In the genomic region with DNA sequence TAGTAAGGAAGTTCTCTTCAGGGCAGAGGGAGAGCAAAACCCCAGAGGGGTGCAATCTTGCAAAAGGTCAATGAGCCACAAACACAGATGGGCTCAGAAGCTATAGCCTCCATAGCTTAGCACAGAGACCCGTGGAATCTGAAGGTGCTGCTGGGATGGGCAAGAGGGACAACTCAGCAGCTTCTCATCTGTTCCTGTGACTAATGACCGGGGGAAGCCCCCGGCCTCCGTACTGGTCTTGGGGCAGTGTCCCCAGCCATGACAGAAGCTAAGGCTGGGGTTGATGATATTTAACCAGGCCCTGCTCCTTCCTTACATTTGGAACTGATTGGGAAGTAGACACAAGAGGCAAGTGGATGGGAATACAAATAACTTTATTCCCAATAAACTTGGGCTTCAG, we compare ENCODE assay signal across 1 cellular context.
TF ChIP-seq lines count a peak whose summit lies in the region.

No MANE protein-coding gene starts in this region.

TF ChIP-seq in K562, 482 proteins besides CTCF, POLR2A, EP300 and RAD21 (continued from another document):
- TF ChIP-seq, protein P1, sequence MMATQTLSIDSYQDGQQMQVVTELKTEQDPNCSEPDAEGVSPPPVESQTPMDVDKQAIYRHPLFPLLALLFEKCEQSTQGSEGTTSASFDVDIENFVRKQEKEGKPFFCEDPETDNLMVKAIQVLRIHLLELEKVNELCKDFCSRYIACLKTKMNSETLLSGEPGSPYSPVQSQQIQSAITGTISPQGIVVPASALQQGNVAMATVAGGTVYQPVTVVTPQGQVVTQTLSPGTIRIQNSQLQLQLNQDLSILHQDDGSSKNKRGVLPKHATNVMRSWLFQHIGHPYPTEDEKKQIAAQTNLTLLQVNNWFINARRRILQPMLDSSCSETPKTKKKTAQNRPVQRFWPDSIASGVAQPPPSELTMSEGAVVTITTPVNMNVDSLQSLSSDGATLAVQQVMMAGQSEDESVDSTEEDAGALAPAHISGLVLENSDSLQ (IDR thresholded peaks at IDR 0.05) = no peak
- no peak for TF ChIP-seq TOE1 (IDR thresholded peaks at IDR 0.05; ENCODE audit: borderline replicate concordance)
- no peak for TF ChIP-seq TOE1 (CRISPR knock-in tag; IDR thresholded peaks at IDR 0.05; ENCODE audit: borderline replicate concordance, low read depth)
- no peak for TF ChIP-seq CBX3 (IDR thresholded peaks at IDR 0.05; ENCODE audit: borderline replicate concordance in 1 of 2, low read length in 2 of 2)
